ENCODE assay signal across 9 cellular contexts in the genomic region with DNA sequence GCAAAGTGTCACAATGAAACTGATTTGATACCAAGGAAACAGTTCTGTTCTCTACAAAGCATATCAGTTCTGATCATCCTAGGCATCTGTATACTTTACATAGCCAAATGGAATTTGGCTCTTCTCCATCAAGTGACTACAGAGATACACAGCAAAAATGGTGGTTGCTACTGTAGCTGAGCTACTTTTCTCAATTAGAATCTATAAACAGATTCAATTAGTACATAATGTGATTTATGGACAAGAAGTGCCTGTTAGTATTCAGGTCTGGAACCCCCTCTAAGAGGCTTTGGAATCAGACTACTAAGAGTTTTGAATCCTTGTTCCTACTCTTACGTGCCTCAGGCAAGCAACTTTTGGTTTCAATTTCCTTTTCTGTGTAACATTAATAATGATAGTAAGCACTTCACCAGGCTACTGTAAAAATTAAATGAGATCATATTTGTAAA. TPM values are rescaled to one million over a fixed set of nuclear protein-coding genes. Genes with fewer than 3 reads are reported as not detected.
A peak's percentile ranks its signal among the peaks of the same experiment; 100 is the strongest.
DNase-seq lines count a peak whose midpoint lies in the region; ATAC-seq, FAIRE-seq and TF ChIP-seq lines count a peak whose summit lies in the region.
"Had no signal": no experiment of that assay in that cellular context is flagged by ENCODE, and none has a peak within 500 bp of the region (broad histone marks: within the 10 kb centered on the region; RNA-seq: fewer than 3 reads in every experiment).

No MANE protein-coding gene starts in this region.

- H3K9me3 ChIP-seq in fibroblast of lung (ENCODE audit: control insufficient read depth, insufficient read depth, low read depth, low read length) (no peaks in the 10 kb centered on the region), stomach (no peaks in the 10 kb centered on the region), smooth muscle cell (replicated peaks; ENCODE audit: low read depth) (no peaks in the 10 kb centered on the region)

- peak; percentile 85 for FAIRE-seq in GM12892 (lab: Jason Lieb, UNC)

- H3K56ac ChIP-seq in mesendoderm (ENCODE audit: low read length), result no peak overlapping the region

- H3K36me3 ChIP-seq in fibroblast of lung (ENCODE audit: control insufficient read depth, insufficient read depth, low read length) (no peaks in the 10 kb centered on the region), stomach (peaks cover 3 to 26% (median 11%) of the 10 kb centered on the region in 4 donors), smooth muscle cell (ENCODE audit: low read depth) (no peaks in the 10 kb centered on the region), mesendoderm (ENCODE audit: control insufficient read depth, insufficient read depth, low read length) (peaks cover 2% of the 10 kb centered on the region)

- no peak overlapping the region for H2AK5ac ChIP-seq in mesendoderm (ENCODE audit: low read length)

- H3K4me2 ChIP-seq in fibroblast of lung (ENCODE audit: extremely low read depth, insufficient read depth, low read length) (peak overlapping the region; percentile 61), smooth muscle cell (no peak overlapping the region), mesendoderm (ENCODE audit: low read length) (no peak overlapping the region)

- intact Hi-C loops in stomach (cut with DNase I; ENCODE audit: low total_unique reads), result no loop called here
- intact Hi-C loops in posterior vena cava (cut with DNase I), result no loop called here

- peak overlapping the region; percentile 39 for H3K9ac ChIP-seq in fibroblast of lung (ENCODE audit: insufficient read depth, low read length)
- H3K9ac ChIP-seq in smooth muscle cell (ENCODE audit: low read depth), result no peak overlapping the region
- H3K9ac ChIP-seq in mesendoderm (ENCODE audit: low read length), result no peak overlapping the region

- no peak overlapping the region for H3K18ac ChIP-seq in mesendoderm (ENCODE audit: low read length)

- TF ChIP-seq CTCF in fibroblast of lung (conservative IDR thresholded peaks at IDR 0.05 in 1 of 2, IDR thresholded peaks at IDR 0.05 in 1 of 2; ENCODE audit: low read depth in 1 of 2, low read length in 2 of 2) (no peak), stomach (IDR thresholded peaks at IDR 0.05) (no peak), smooth muscle cell (IDR thresholded peaks at IDR 0.05; ENCODE audit: borderline replicate concordance, insufficient read depth, poor library complexity, severe bottlenecking) (no peak)

- H2BK5ac ChIP-seq in mesendoderm (ENCODE audit: low read length), result no peak overlapping the region

- H3K79me1 ChIP-seq in mesendoderm (ENCODE audit: low read length), result no peaks in the 10 kb centered on the region

- H2BK120ac ChIP-seq in mesendoderm (ENCODE audit: low read depth, low read length), result no peak overlapping the region

- H4K8ac ChIP-seq in mesendoderm (ENCODE audit: low read depth, low read length), result no peak overlapping the region

- H3K4me3 ChIP-seq in fibroblast of lung (replicated peaks in 1 of 4; ENCODE audit: control extremely low read depth in 1 of 4, insufficient read depth in 1 of 4, low read depth in 3 of 4, low read length in 4 of 4) (peak overlapping the region; percentile 11 to 50 (median 34)), stomach (peak overlapping the region; percentile 23 to 34 (median 30)), smooth muscle cell (no peak overlapping the region), mesendoderm (ENCODE audit: low read length) (no peak overlapping the region)

- no peak for TF ChIP-seq POLR2A in GM12892 (IDR thresholded peaks at IDR 0.05; ENCODE audit: low read depth, low read length)
- no peak for TF ChIP-seq POLR2A in stomach (IDR thresholded peaks at IDR 0.05)

- WGBS in stomach, 5 donors, result 3 to 44% (median 25%) methylated on average over 1 of the region's 1 CpG
- WGBS in smooth muscle cell (ENCODE audit: low lambda C conversion rate), result 91% methylated on average over 1 of the region's 1 CpG
- WGBS in mesendoderm (ENCODE audit: extremely low coverage, insufficient coverage, low lambda C conversion rate), result no CpG with 5 or more reads among the region's 1 CpG

- TF ChIP-seq EP300 in stomach (IDR thresholded peaks at IDR 0.05), result no peak

- DNase-seq in GM12892 (ENCODE audit: insufficient read length) (no peak), NCI-H226 (peak; percentile 12), fibroblast of lung (ENCODE audit: low read depth in 2 of 2) (peak; percentile 53 to 66), stomach (no peak), posterior vena cava (ENCODE audit: low spot score) (no peak), smooth muscle cell (lab: John Stamatoyannopoulos, UW; ENCODE audit: unreplicated experiment) (no peak), mesendoderm (no peak)

- H3K79me2 ChIP-seq in fibroblast of lung (ENCODE audit: control insufficient read depth, insufficient read depth, low read length), result no peaks in the 10 kb centered on the region
- H3K79me2 ChIP-seq in smooth muscle cell (ENCODE audit: low read depth), result no peaks in the 10 kb centered on the region
- H3K79me2 ChIP-seq in mesendoderm (ENCODE audit: control insufficient read depth, insufficient read depth, low read length), result no peaks in the 10 kb centered on the region

- ATAC-seq in GM21786 (IDR thresholded peaks at IDR 0.05; ENCODE audit: unreplicated experiment), result peak; percentile 68
- ATAC-seq: Panc1 had no signal

- no peak overlapping the region for H4K5ac ChIP-seq in mesendoderm (ENCODE audit: low read length)

- H3K4ac ChIP-seq in mesendoderm (ENCODE audit: low read depth, low read length), result no peak overlapping the region

- H2BK15ac ChIP-seq in mesendoderm (replicated peaks; ENCODE audit: low read depth), result no peak overlapping the region

- H3K4me1 ChIP-seq in fibroblast of lung (ENCODE audit: control insufficient read depth, extremely low read depth, insufficient read depth, low read length), result no peaks in the 10 kb centered on the region
- H3K4me1 ChIP-seq in stomach, result peaks cover 0 to 45% (median 22%) of the 10 kb centered on the region in 4 donors
- H3K4me1 ChIP-seq in smooth muscle cell (ENCODE audit: low read depth), result no peaks in the 10 kb centered on the region
- H3K4me1 ChIP-seq in mesendoderm (ENCODE audit: control insufficient read depth, low read depth, low read length), result no peaks in the 10 kb centered on the region

- no peak overlapping the region for H3K23ac ChIP-seq in mesendoderm (ENCODE audit: low read length)

- H2AFZ ChIP-seq in fibroblast of lung (ENCODE audit: low read length) (peak overlapping the region; percentile 52), smooth muscle cell (ENCODE audit: low read depth) (no peak overlapping the region)

- H4K20me1 ChIP-seq in fibroblast of lung (ENCODE audit: control insufficient read depth, extremely low read depth, insufficient read depth, low read length), result no peaks in the 10 kb centered on the region
- H4K20me1 ChIP-seq in smooth muscle cell (ENCODE audit: low read depth), result no peaks in the 10 kb centered on the region

- H3F3A ChIP-seq in smooth muscle cell (ENCODE audit: low read depth), result no peaks in the 10 kb centered on the region

- H3K27ac ChIP-seq in fibroblast of lung (ENCODE audit: insufficient read depth, low read length) (peak overlapping the region; percentile 66), stomach (peak overlapping the region in 4 of 5 donors; percentile 48 to 74 (median 66)), smooth muscle cell (ENCODE audit: low read depth) (no peak overlapping the region), mesendoderm (ENCODE audit: low read depth, low read length) (no peak overlapping the region)

- H3K27me3 ChIP-seq in fibroblast of lung (ENCODE audit: control insufficient read depth, insufficient read depth, low read length), result no peaks in the 10 kb centered on the region
- no peaks in the 10 kb centered on the region for H3K27me3 ChIP-seq in stomach
- H3K27me3 ChIP-seq in smooth muscle cell (ENCODE audit: low read depth), result no peaks in the 10 kb centered on the region
- H3K27me3 ChIP-seq in mesendoderm (ENCODE audit: insufficient read depth, low read length, poor library complexity), result no peaks in the 10 kb centered on the region

RNA-seq across cellular contexts. Expression of gene C21orf91, which starts 25.5 kb away (rescaled TPM):
- polyA plus RNA-seq in GM12892 (2012; ENCODE audit: missing spikeins), result 14.0 TPM
- total RNA-seq in fibroblast of lung, result 13.6 and 13.9 TPM in 2 replicates
- polyA plus RNA-seq in fibroblast of lung, result 11.0 and 11.4 TPM in 2 replicates
- 6.2 and 7.1 TPM in 2 replicates for polyA plus RNA-seq in fibroblast of lung (2012)
- 1.2 and 2.5 TPM in 2 replicates for polyA minus RNA-seq in fibroblast of lung (ENCODE audit: low replicate concordance)
- 10 to 100 TPM in 2 of 5 donors, 1 to 10 TPM in 2, under 1 TPM in 1; under 0.01 to 50.9 (median 5.8) TPM for total RNA-seq in stomach
- 1 to 10 TPM; 2.6 to 8.1 (median 3.0) TPM for polyA plus RNA-seq in stomach
- 10 to 100 TPM; 11.3 to 11.8 TPM for total RNA-seq in posterior vena cava
- total RNA-seq in smooth muscle cell, result 11.5 and 15.3 TPM in 2 replicates
- polyA plus RNA-seq in smooth muscle cell, result 4.8 and 6.9 TPM in 2 replicates
- polyA plus RNA-seq in mesendoderm (2013, experiment 1 of 2), result 23.7 TPM
- polyA plus RNA-seq in mesendoderm (2013, experiment 2 of 2), result 25.8 TPM

Comparison
In these comparisons a context has a peak if more than half of its experiments do, and no peak if none do; other contexts are left out.
1. DNase-seq: peak in NCI-H226 (single experiment) and fibroblast of lung (2 of 2); none in GM12892 (single experiment), stomach (single experiment), posterior vena cava (single experiment), smooth muscle cell (single experiment) and mesendoderm (single experiment).
2. H3K27ac ChIP-seq: peak in fibroblast of lung (single experiment) and stomach (4 of 5); none in smooth muscle cell (single experiment) and mesendoderm (single experiment).
3. H3K4me3 ChIP-seq: peak in fibroblast of lung (4 of 4) and stomach (4 of 4); none in smooth muscle cell (single experiment) and mesendoderm (single experiment).